In the genomic region with DNA sequence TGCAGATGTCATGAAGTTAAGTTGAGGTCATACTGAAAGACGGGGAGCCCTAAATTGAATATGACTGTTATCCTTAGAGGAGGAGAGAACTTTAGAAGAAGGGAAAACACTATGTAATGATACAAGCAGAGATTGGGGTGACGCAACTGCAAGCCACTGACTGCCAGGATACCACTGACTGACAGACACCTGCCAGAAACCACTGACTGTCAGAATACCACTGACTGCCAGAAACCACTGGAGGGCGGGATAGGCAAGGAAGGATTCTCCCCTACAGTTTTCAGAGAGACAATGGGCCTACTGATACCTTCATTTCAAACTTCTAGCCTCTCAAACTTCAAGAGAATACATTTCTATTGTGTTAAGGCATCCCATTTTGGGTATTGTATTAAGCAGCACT, we compare ENCODE assay signal across 10 cellular contexts.
DNase-seq lines count a peak whose midpoint lies in the region; ATAC-seq and TF ChIP-seq lines count a peak whose summit lies in the region.
"Had no signal": no experiment of that assay in that cellular context is flagged by ENCODE, and none has a peak within 500 bp of the region (broad histone marks: within the 10 kb centered on the region; RNA-seq: fewer than 3 reads in every experiment).

No MANE protein-coding gene starts in this region.

- no peaks in the 10 kb centered on the region for H3K9me2 ChIP-seq in MM.1S (replicated peaks; ENCODE audit: insufficient read depth, low read length)

- DNase-seq in MM.1S: no peak
- no peak for DNase-seq in brain microvascular endothelial cell
- DNase-seq in osteoblast (ENCODE audit: insufficient read length, low spot score, missing footprints): no peak
- DNase-seq in thyroid gland: no peak
- DNase-seq: activated CD8-positive, alpha-beta memory T cell treated with anti-CD3 and anti-CD28 coated beads, Interleukin-2, amount 50 U/mL, for 48 hours; caudate nucleus; hypothalamus had no signal

- H3K27me3 ChIP-seq in MM.1S (replicated peaks; ENCODE audit: insufficient read depth, low read length) (no peaks in the 10 kb centered on the region), brain microvascular endothelial cell (replicated peaks) (no peaks in the 10 kb centered on the region), osteoblast (ENCODE audit: insufficient read depth, low read length) (no peaks in the 10 kb centered on the region), thyroid gland (no peaks in the 10 kb centered on the region)

- H3K36me3 ChIP-seq in MM.1S (replicated peaks; ENCODE audit: insufficient read depth, low read length): no peaks in the 10 kb centered on the region
- no peaks in the 10 kb centered on the region for H3K36me3 ChIP-seq in brain microvascular endothelial cell (replicated peaks)
- no peaks in the 10 kb centered on the region for H3K36me3 ChIP-seq in osteoblast (ENCODE audit: insufficient read depth, low read length)
- no peaks in the 10 kb centered on the region for H3K36me3 ChIP-seq in thyroid gland

- TF ChIP-seq CTCF in GM12874 (IDR thresholded peaks at IDR 0.05; ENCODE audit: insufficient read depth, low read depth, low read length) (0 out of 2 replicates have a peak, but pooled peaks have one; percentile 8), MM.1S (IDR thresholded peaks at IDR 0.05; ENCODE audit: low read length) (peak; percentile 39), brain microvascular endothelial cell (IDR thresholded peaks at IDR 0.05; ENCODE audit: low read depth, low read length, missing control alignments) (peak; percentile 38), osteoblast (IDR thresholded peaks at IDR 0.05; ENCODE audit: extremely low read depth, low read depth, low read length) (peak; percentile 21), thyroid gland (IDR thresholded peaks at IDR 0.05) (no peak)

- H3K4me2 ChIP-seq in MM.1S (ENCODE audit: low read depth, low read length) (no peak overlapping the region), osteoblast (ENCODE audit: insufficient read depth, low read length) (no peak overlapping the region)

- H3K9me3 ChIP-seq in MM.1S (replicated peaks; ENCODE audit: insufficient read depth, low read length) (no peaks in the 10 kb centered on the region), osteoblast (ENCODE audit: low read depth, low read length) (no peaks in the 10 kb centered on the region), thyroid gland (no peaks in the 10 kb centered on the region)

- in situ Hi-C loops in brain microvascular endothelial cell (cut with HindIII; ENCODE audit: low pct_ligation_motif_present, low sequenced_read_pairs): no loop called here

- H3K4me3 ChIP-seq in MM.1S (ENCODE audit: low read length): no peak overlapping the region
- H3K4me3 ChIP-seq in brain microvascular endothelial cell (ENCODE audit: low read depth, low read length): no peak overlapping the region
- no peak overlapping the region for H3K4me3 ChIP-seq in osteoblast (ENCODE audit: insufficient read depth, low read length)
- H3K4me3 ChIP-seq in thyroid gland (replicated peaks in 1 of 3): no peak overlapping the region

- WGBS in thyroid gland, 2 donors: 71 to 72% methylated on average over 3 of the region's 3 CpGs

- H3K27ac ChIP-seq in MM.1S (ENCODE audit: low read length): no peak overlapping the region
- no peak overlapping the region for H3K27ac ChIP-seq in brain microvascular endothelial cell
- H3K27ac ChIP-seq in osteoblast (ENCODE audit: low read depth, low read length): no peak overlapping the region
- H3K27ac ChIP-seq in thyroid gland: no peak overlapping the region

- ATAC-seq in GM21447 (IDR thresholded peaks at IDR 0.05; ENCODE audit: unreplicated experiment) (no peak), HG03520 (IDR thresholded peaks at IDR 0.05; ENCODE audit: unreplicated experiment) (no peak)

- H2AFZ ChIP-seq in MM.1S (ENCODE audit: low read length) (no peak overlapping the region), osteoblast (ENCODE audit: low read length) (no peak overlapping the region)

- TF ChIP-seq POLR2A in thyroid gland (IDR thresholded peaks at IDR 0.05): no peak

- H3K9ac ChIP-seq in MM.1S (ENCODE audit: low read length): no peak overlapping the region

- intact Hi-C loops in thyroid gland (cut with DNase I): no loop called here

- H3K4me1 ChIP-seq in MM.1S (ENCODE audit: low read length) (no peaks in the 10 kb centered on the region), osteoblast (ENCODE audit: insufficient read depth, low read length) (no peaks in the 10 kb centered on the region), thyroid gland (no peaks in the 10 kb centered on the region)

- no peaks in the 10 kb centered on the region for H3K79me2 ChIP-seq in MM.1S (ENCODE audit: low read length)
- no peaks in the 10 kb centered on the region for H3K79me2 ChIP-seq in osteoblast (ENCODE audit: insufficient read depth, low read length)

- H4K20me1 ChIP-seq in MM.1S (ENCODE audit: insufficient read depth, low read length): no peaks in the 10 kb centered on the region
- no peaks in the 10 kb centered on the region for H4K20me1 ChIP-seq in osteoblast (ENCODE audit: insufficient read depth, low read length)

- no peaks in the 10 kb centered on the region for H3F3A ChIP-seq in MM.1S (ENCODE audit: insufficient read depth, low read length)

Comparison
In these comparisons a context has a peak if more than half of its experiments do, and no peak if none do; other contexts are left out.
1. CTCF ChIP-seq: peak in GM12874 (single experiment), MM.1S (single experiment), brain microvascular endothelial cell (single experiment) and osteoblast (single experiment); none in thyroid gland (0 of 6).